ENCODE assay signal across 18 cellular contexts in the genomic region with DNA sequence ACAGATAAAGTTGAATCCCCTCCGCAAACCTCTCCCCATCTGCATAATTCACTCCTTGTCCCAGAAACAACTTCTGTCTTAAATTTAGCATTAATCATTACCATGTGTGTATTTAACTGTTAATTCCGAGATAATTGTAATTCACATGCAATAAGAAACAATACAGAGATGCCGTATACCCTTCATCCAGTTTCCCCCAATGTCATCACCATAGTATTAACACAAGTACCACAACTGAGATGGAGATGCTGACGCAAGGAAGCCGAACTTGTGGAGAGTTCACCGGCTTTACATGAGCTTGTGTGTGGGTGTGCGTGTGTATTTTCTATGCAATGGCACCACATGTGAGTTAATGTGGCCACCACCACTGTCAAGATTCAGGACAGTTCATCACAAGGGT.
"Had no signal": no experiment of that assay in that cellular context is flagged by ENCODE, and none has a peak within 500 bp of the region (broad histone marks: within the 10 kb centered on the region; RNA-seq: fewer than 3 reads in every experiment).

No MANE protein-coding gene starts in this region.

- H3K4me3 ChIP-seq: coronary artery, dorsolateral prefrontal cortex, esophagus muscularis mucosa, gastrocnemius medialis, heart right ventricle, left lung, lower lobe of right lung had no signal

- H3K27ac ChIP-seq: coronary artery, esophagus muscularis mucosa, gastrocnemius medialis, heart right ventricle, left lung, lower lobe of right lung had no signal

- DNase-seq: dermis blood vessel endothelial cell; dorsolateral prefrontal cortex; effector CD4-positive, alpha-beta T cell; effector memory CD4-positive, alpha-beta T cell; foreskin melanocyte; gastrocnemius medialis; glutamatergic neuron; head of caudate nucleus; heart right ventricle; hippocampal formation; left cardiac atrium; left ventricle myocardium superior; mesenchymal stem cell; naive thymus-derived CD4-positive, alpha-beta T cell had no signal

- H3K27me3 ChIP-seq: dorsolateral prefrontal cortex, gastrocnemius medialis had no signal

- H3K4me1 ChIP-seq: left lung, lower lobe of right lung had no signal

- H3K36me3 ChIP-seq: esophagus muscularis mucosa, gastrocnemius medialis, heart right ventricle, left lung, lower lobe of right lung had no signal

- H3K9me3 ChIP-seq: gastrocnemius medialis, lower lobe of right lung had no signal

- ATAC-seq: gastrocnemius medialis; heart right ventricle; left cardiac atrium; left lung; left ventricle myocardium superior; lower lobe of right lung; naive thymus-derived CD4-positive, alpha-beta T cell had no signal
